ENCODE assay signal across 27 cellular contexts in genomic region chr11:37124384-37124783, GRCh38.
DNase-seq lines count a peak whose midpoint lies in the region; ATAC-seq and TF ChIP-seq lines count a peak whose summit lies in the region.
"Had no signal": no experiment of that assay in that cellular context is flagged by ENCODE, and none has a peak within 500 bp of the region (broad histone marks: within the 10 kb centered on the region; RNA-seq: fewer than 3 reads in every experiment).

No MANE protein-coding gene starts in this region.

- H3K36me3 ChIP-seq in mammary epithelial cell (ENCODE audit: insufficient read depth, low read length) (no peaks in the 10 kb centered on the region), RWPE2 (ENCODE audit: low read depth) (no peaks in the 10 kb centered on the region), hepatocyte (replicated peaks; ENCODE audit: insufficient read depth, low read depth) (no peaks in the 10 kb centered on the region)
- H3K36me3 ChIP-seq: BE2C, SJSA1 had no signal

- dilution Hi-C loops in mammary epithelial cell (cut with HindIII; ENCODE audit: low sequenced_read_pairs): loop anchor here (25.0 kb wide), 1 partner anchor 88 kb away; no protein-coding TSS in a partner anchor

- in situ Hi-C loops in mammary epithelial cell (cut with MboI; ENCODE audit: low sequenced_read_pairs in 2 of 2): no loop called here

- CTCF ChIA-PET in mammary epithelial cell (lab: Charles Lee; ENCODE audit: low non-redundant PET) (no interaction called here), MCF 10A (lab: Yijun Ruan, JAX) (interaction anchor here (0.6 kb wide), 1 partner anchor 73 kb away, joined by 4 read pairs; no protein-coding TSS in a partner anchor)

- peak; percentile 52 for DNase-seq in mammary epithelial cell
- DNase-seq in MCF 10A (ENCODE audit: unreplicated experiment): no peak
- DNase-seq in RWPE2 (ENCODE audit: low spot score): no peak
- DNase-seq in hepatocyte (ENCODE audit: low spot score): peak; percentile 21
- DNase-seq in GOT3 (lab: John Stamatoyannopoulos, UW): no peak
- no peak for DNase-seq in DMS 273 treated with DMSO at 0.1 percent for 48 hours (lab: John Stamatoyannopoulos, UW)
- no peak for DNase-seq in DMS114 treated with DMSO at 0.1 percent for 48 hours (lab: John Stamatoyannopoulos, UW; ENCODE audit: unreplicated experiment)
- DNase-seq: ACHN; BE2C; CD8-positive, alpha-beta memory T cell; DMS153; DND-41; NCI-H1048; NCI-H1436 treated with DMSO at 0.1 percent for 48 hours; NCI-H187 treated with DMSO at 0.1 percent for 48 hours; NCI-H2171 treated with DMSO at 0.1 percent for 48 hours; NCI-H345; NCI-H510A treated with DMSO at 0.1 percent for 48 hours; NCI-H748 treated with DMSO at 0.1 percent for 48 hours; Right ventricle myocardium superior had no signal

- 38% methylated on average over 2 of the region's 2 CpGs for WGBS in mammary epithelial cell (ENCODE audit: low coverage, missing lambda C conversion rate)
- 81% methylated on average over 2 of the region's 2 CpGs for WGBS in hepatocyte (ENCODE audit: low lambda C conversion rate, missing lambda C conversion rate)

- H3K9me3 ChIP-seq in mammary epithelial cell (replicated peaks; ENCODE audit: insufficient read depth, low read length) (no peaks in the 10 kb centered on the region), RWPE2 (ENCODE audit: severe bottlenecking) (no peaks in the 10 kb centered on the region), hepatocyte (ENCODE audit: low read depth) (no peaks in the 10 kb centered on the region)
- H3K9me3 ChIP-seq: BE2C, SJSA1 had no signal

- no peaks in the 10 kb centered on the region for H3K79me2 ChIP-seq in mammary epithelial cell (ENCODE audit: insufficient read depth, low read length)
- no peaks in the 10 kb centered on the region for H3K79me2 ChIP-seq in hepatocyte

- no peak for TF ChIP-seq CTCF in mammary epithelial cell (conservative IDR thresholded peaks at IDR 0.05 in 1 of 2, IDR thresholded peaks at IDR 0.05 in 1 of 2; ENCODE audit: extremely low read depth in 1 of 2, insufficient read depth in 1 of 2, low read depth in 1 of 2, low read length in 2 of 2)
- no peak for TF ChIP-seq CTCF in MCF 10A (IDR thresholded peaks at IDR 0.05; ENCODE audit: unreplicated experiment)
- no peak for TF ChIP-seq CTCF in RWPE2 (IDR thresholded peaks at IDR 0.05; ENCODE audit: poor library complexity, severe bottlenecking)
- TF ChIP-seq CTCF in hepatocyte (IDR thresholded peaks at IDR 0.05; ENCODE audit: poor library complexity): no peak

- H3K27ac ChIP-seq in mammary epithelial cell (ENCODE audit: insufficient read depth, low read depth, low read length) (no peak overlapping the region), RWPE2 (ENCODE audit: poor library complexity, severe bottlenecking) (no peak overlapping the region), hepatocyte (no peak overlapping the region)
- H3K27ac ChIP-seq: 22Rv1, KMS-11, SJSA1 had no signal

- POLR2A ChIA-PET in MCF 10A (lab: Yijun Ruan, JAX): interaction anchor here (1.7 kb wide), 1 partner anchor 13 kb away, joined by 11 read pairs; no protein-coding TSS in a partner anchor

- intact Hi-C loops in mammary epithelial cell (cut with micrococcal nuclease) (no loop called here), MCF 10A (cut with micrococcal nuclease) (no loop called here)

- H3K4me3 ChIP-seq in mammary epithelial cell (replicated peaks in 1 of 3; ENCODE audit: insufficient read depth in 1 of 3, low read depth in 2 of 3, low read length in 3 of 3) (no peak overlapping the region), RWPE2 (ENCODE audit: severe bottlenecking) (no peak overlapping the region), hepatocyte (no peak overlapping the region)
- H3K4me3 ChIP-seq: GM23338, SJSA1 had no signal

- no peak overlapping the region for H3K4me3 Mint-ChIP-seq in MCF 10A (ENCODE audit: unreplicated experiment)
- H3K4me3 Mint-ChIP-seq: CD14-positive monocyte; CD8-positive, alpha-beta memory T cell; GM23338 had no signal

- H3K4me2 ChIP-seq in mammary epithelial cell (ENCODE audit: insufficient read depth, low read depth, low read length) (no peak overlapping the region), hepatocyte (no peak overlapping the region)
- H3K4me2 ChIP-seq: GM23338, KMS-11 had no signal

- H3K9me2 ChIP-seq in hepatocyte (replicated peaks; ENCODE audit: insufficient read depth): no peaks in the 10 kb centered on the region

- H3K9ac ChIP-seq in mammary epithelial cell (ENCODE audit: insufficient read depth, low read length): no peak overlapping the region
- H3K9ac ChIP-seq: KMS-11 had no signal

- H3K4me1 ChIP-seq in mammary epithelial cell (ENCODE audit: insufficient read depth, low read length) (no peaks in the 10 kb centered on the region), RWPE2 (ENCODE audit: insufficient read depth, poor library complexity, severe bottlenecking) (no peaks in the 10 kb centered on the region), hepatocyte (ENCODE audit: insufficient read depth) (no peaks in the 10 kb centered on the region)
- H3K4me1 ChIP-seq: BE2C, SJSA1 had no signal

- H2AFZ ChIP-seq in mammary epithelial cell (ENCODE audit: low read depth, low read length) (no peak overlapping the region), hepatocyte (no peak overlapping the region)
- H2AFZ ChIP-seq: GM23338 had no signal

- H4K20me1 ChIP-seq in mammary epithelial cell (ENCODE audit: insufficient read depth, low read length): no peaks in the 10 kb centered on the region
- H4K20me1 ChIP-seq in hepatocyte (ENCODE audit: insufficient read depth, poor library complexity, severe bottlenecking): no peaks in the 10 kb centered on the region

- no peak overlapping the region for H3K27ac Mint-ChIP-seq in MCF 10A (ENCODE audit: low read depth, unreplicated experiment)
- H3K27ac Mint-ChIP-seq: CD14-positive monocyte; CD8-positive, alpha-beta memory T cell; GM23338 had no signal

- no peaks in the 10 kb centered on the region for H3K36me3 Mint-ChIP-seq in MCF 10A (ENCODE audit: insufficient read depth, unreplicated experiment)
- H3K36me3 Mint-ChIP-seq: CD14-positive monocyte; CD8-positive, alpha-beta memory T cell had no signal

- H3K27me3 ChIP-seq in mammary epithelial cell (ENCODE audit: insufficient read depth, low read length): no peaks in the 10 kb centered on the region
- H3K27me3 ChIP-seq in RWPE2 (ENCODE audit: insufficient read depth, poor library complexity, severe bottlenecking): peaks cover 19% of the 10 kb centered on the region
- no peaks in the 10 kb centered on the region for H3K27me3 ChIP-seq in hepatocyte
- H3K27me3 ChIP-seq: BE2C, SJSA1 had no signal

- ATAC-seq in RWPE2 (ENCODE audit: low read depth) (peak; percentile 76), HG02852 (IDR thresholded peaks at IDR 0.05; ENCODE audit: unreplicated experiment) (no peak)
- ATAC-seq: GM23338, HCT116 had no signal

- H3K4me1 Mint-ChIP-seq in MCF 10A (ENCODE audit: insufficient read depth, unreplicated experiment): peaks cover 12% of the 10 kb centered on the region
- H3K4me1 Mint-ChIP-seq: CD14-positive monocyte; CD8-positive, alpha-beta memory T cell; GM23338 had no signal

- H3K27me3 Mint-ChIP-seq in MCF 10A (ENCODE audit: insufficient read depth, unreplicated experiment): no peaks in the 10 kb centered on the region
- H3K27me3 Mint-ChIP-seq: CD8-positive, alpha-beta memory T cell had no signal

- peaks cover 5% of the 10 kb centered on the region for H3K9me3 Mint-ChIP-seq in MCF 10A (ENCODE audit: unreplicated experiment)

- BruUV-seq in mammary epithelial cell (replicated peaks; lab: Mats Ljungman, UMichigan): no TSS peak
- no TSS peak for BruUV-seq in MCF 10A (replicated peaks; lab: Mats Ljungman, UMichigan)

Comparison
In these comparisons a context has a peak if more than half of its experiments do, and no peak if none do; other contexts are left out.
1. DNase-seq: peak in mammary epithelial cell (single experiment) and hepatocyte (single experiment); none in MCF 10A (single experiment), RWPE2 (single experiment), GOT3 (single experiment), DMS 273 treated with DMSO at 0.1 percent for 48 hours (single experiment) and DMS114 treated with DMSO at 0.1 percent for 48 hours (single experiment).